9 cellular contexts compared by ENCODE assay signal in the genomic region with DNA sequence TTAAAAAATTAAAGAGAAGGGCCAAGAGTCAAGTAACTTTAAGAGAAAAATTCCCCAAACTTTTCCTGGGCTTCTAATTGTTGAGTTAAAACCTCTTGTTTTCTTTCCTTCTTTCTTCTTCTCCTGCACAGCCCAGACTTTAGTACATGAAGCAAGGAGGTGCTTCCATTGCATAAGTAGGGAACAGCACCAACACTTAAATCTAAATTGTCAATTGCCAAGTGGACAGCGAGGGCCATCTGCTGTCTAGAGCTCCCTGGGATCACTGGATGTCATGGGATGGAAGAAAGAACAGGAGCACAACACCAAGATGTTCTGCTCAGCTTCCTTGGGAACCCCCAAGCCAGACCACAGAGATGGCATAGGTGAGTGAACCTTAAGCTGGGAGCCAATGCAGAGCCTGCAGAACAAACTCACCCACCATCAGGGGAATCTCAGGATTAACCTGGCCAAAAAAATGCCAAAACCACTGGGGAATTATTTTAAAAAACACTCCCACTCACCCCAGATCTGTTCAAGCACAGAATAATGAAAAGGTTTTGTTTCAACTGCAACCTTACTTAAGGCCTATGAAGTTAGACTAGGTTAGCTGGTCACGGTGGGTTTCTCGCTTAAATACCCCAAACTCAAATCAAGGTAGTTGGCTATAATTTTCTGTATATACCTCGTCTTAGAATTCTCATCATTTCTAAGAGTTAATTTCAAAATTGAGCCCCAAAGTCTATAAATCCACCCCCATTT.
DNase-seq lines count a peak whose midpoint lies in the region; ATAC-seq and TF ChIP-seq lines count a peak whose summit lies in the region.
"Had no signal": no experiment of that assay in that cellular context is flagged by ENCODE, and none has a peak within 500 bp of the region (broad histone marks: within the 10 kb centered on the region; RNA-seq: fewer than 3 reads in every experiment).

No MANE protein-coding gene starts in this region.

- no peaks in the 10 kb centered on the region for H3K36me3 ChIP-seq in skeletal muscle tissue (ENCODE audit: control insufficient read depth in 3 of 3, insufficient read depth in 3 of 3, low read length in 3 of 3)

- H3K27ac Mint-ChIP-seq in activated CD4-positive, alpha-beta memory T cell treated with anti-CD3 and anti-CD28 coated beads, Interleukin-2, amount 10 ng/mL, durations not matched to agents 7 days and 5 days = no peak overlapping the region

- H3K9ac ChIP-seq in skeletal muscle tissue (ENCODE audit: low read depth in 1 of 3, low read length in 3 of 3) = peak overlapping the region; percentile 35 to 52 (median 40)

- H3K4me3 Mint-ChIP-seq in activated CD4-positive, alpha-beta memory T cell treated with anti-CD3 and anti-CD28 coated beads, Interleukin-2, amount 10 ng/mL, durations not matched to agents 7 days and 5 days = no peak overlapping the region
- H3K4me3 Mint-ChIP-seq: natural killer cell had no signal

- no peaks in the 10 kb centered on the region for H3K27me3 ChIP-seq in skeletal muscle tissue (ENCODE audit: control insufficient read depth in 3 of 3, insufficient read depth in 3 of 3, low read length in 3 of 3)
- H3K27me3 ChIP-seq: testis had no signal

- H3K4me1 Mint-ChIP-seq in activated CD4-positive, alpha-beta memory T cell treated with anti-CD3 and anti-CD28 coated beads, Interleukin-2, amount 10 ng/mL, durations not matched to agents 7 days and 5 days = peaks cover 2% of the 10 kb centered on the region

- POLR2A ChIA-PET in activated CD4-positive, alpha-beta memory T cell treated with anti-CD3 and anti-CD28 coated beads, Interleukin-2, amount 10 ng/mL, durations not matched to agents 7 days and 5 days (lab: Charles Lee) = no interaction called here

- H3K4me1 ChIP-seq in skeletal muscle tissue (ENCODE audit: control insufficient read depth in 3 of 3, insufficient read depth in 3 of 3, low read length in 3 of 3) = peaks cover 4 to 10% (median 9%) of the 10 kb centered on the region in 3 donors

- H3K27me3 Mint-ChIP-seq in activated CD4-positive, alpha-beta memory T cell treated with anti-CD3 and anti-CD28 coated beads, Interleukin-2, amount 10 ng/mL, durations not matched to agents 7 days and 5 days = no peaks in the 10 kb centered on the region

- TF ChIP-seq CTCF in fibroblast of pulmonary artery (IDR thresholded peaks at IDR 0.05; ENCODE audit: low read length, missing control alignments) = no peak

- peak overlapping the region; percentile 38 for H3K27ac ChIP-seq in skeletal muscle tissue (ENCODE audit: low read depth, low read length)
- H3K27ac ChIP-seq: testis had no signal

- H3K36me3 Mint-ChIP-seq in activated CD4-positive, alpha-beta memory T cell treated with anti-CD3 and anti-CD28 coated beads, Interleukin-2, amount 10 ng/mL, durations not matched to agents 7 days and 5 days (ENCODE audit: low read depth) = no peaks in the 10 kb centered on the region
- H3K36me3 Mint-ChIP-seq: natural killer cell had no signal

- ATAC-seq in GM21825 (IDR thresholded peaks at IDR 0.05; ENCODE audit: unreplicated experiment) (peak; percentile 2), GM21717 (IDR thresholded peaks at IDR 0.05; ENCODE audit: unreplicated experiment) (no peak)

- H3K9me3 Mint-ChIP-seq in activated CD4-positive, alpha-beta memory T cell treated with anti-CD3 and anti-CD28 coated beads, Interleukin-2, amount 10 ng/mL, durations not matched to agents 7 days and 5 days = no peaks in the 10 kb centered on the region
- H3K9me3 Mint-ChIP-seq: natural killer cell had no signal

- H3K9me3 ChIP-seq in skeletal muscle tissue (ENCODE audit: control insufficient read depth in 3 of 3, low read length in 3 of 3) = no peaks in the 10 kb centered on the region
- H3K9me3 ChIP-seq: testis had no signal

- DNase-seq in NOMO-1 treated with DMSO at 0.1 percent for 48 hours (lab: John Stamatoyannopoulos, UW; ENCODE audit: unreplicated experiment) (peak; percentile 14), fibroblast of pulmonary artery (ENCODE audit: low read depth) (peak; percentile 51), NCI-H1436 treated with DMSO at 0.1 percent for 48 hours (lab: John Stamatoyannopoulos, UW) (no peak)
- no peak for DNase-seq in activated CD4-positive, alpha-beta memory T cell treated with anti-CD3 and anti-CD28 coated beads, Interleukin-2, amount 10 ng/mL, durations not matched to agents 7 days and 5 days

- no peak overlapping the region for H3K4me3 ChIP-seq in fibroblast of pulmonary artery (replicated peaks; ENCODE audit: low read depth, low read length)
- H3K4me3 ChIP-seq in skeletal muscle tissue (ENCODE audit: low read length in 3 of 3) = peak overlapping the region in 1 of 3 donors; percentile 14
- H3K4me3 ChIP-seq: testis had no signal

- CTCF ChIA-PET in activated CD4-positive, alpha-beta memory T cell treated with anti-CD3 and anti-CD28 coated beads, Interleukin-2, amount 10 ng/mL, durations not matched to agents 7 days and 5 days (lab: Charles Lee) = interaction anchor here (0.7 kb wide), 1 partner anchor 21 kb away, joined by 3 read pairs; no protein-coding TSS in a partner anchor

Comparison
In these comparisons a context has a peak if more than half of its experiments do, and no peak if none do; other contexts are left out.
1. DNase-seq: peak in NOMO-1 treated with DMSO at 0.1 percent for 48 hours (single experiment) and fibroblast of pulmonary artery (single experiment); none in activated CD4-positive, alpha-beta memory T cell treated with anti-CD3 and anti-CD28 coated beads, Interleukin-2, amount 10 ng/mL, durations not matched to agents 7 days and 5 days (single experiment) and NCI-H1436 treated with DMSO at 0.1 percent for 48 hours (single experiment).